In genomic region chr10:660413-660979, GRCh38 we compare ENCODE assay signal across 11 cellular contexts. TPM values are rescaled to one million over a fixed set of nuclear protein-coding genes. Genes with fewer than 3 reads are reported as not detected.
DNase-seq lines count a peak whose midpoint lies in the region; ATAC-seq and TF ChIP-seq lines count a peak whose summit lies in the region.
"Had no signal": no experiment of that assay in that cellular context is flagged by ENCODE, and none has a peak within 500 bp of the region (broad histone marks: within the 10 kb centered on the region; RNA-seq: fewer than 3 reads in every experiment).

No MANE protein-coding gene starts in this region.

- DNase-seq in COLO668 (lab: John Stamatoyannopoulos, UW; ENCODE audit: unreplicated experiment) (peak; percentile 20), Peyer's patch (no peak), left ventricle myocardium superior (no peak), psoas muscle (no peak), nucleus accumbens (lab: John Stamatoyannopoulos, UW) (no peak), DMS153 treated with DMSO at 0.1 percent for 48 hours (lab: John Stamatoyannopoulos, UW; ENCODE audit: unreplicated experiment) (no peak), SKM-1 treated with dmso at 0.1 percent for 144 hours (lab: John Stamatoyannopoulos, UW; ENCODE audit: unreplicated experiment) (no peak)
- DNase-seq in effector memory CD4-positive, alpha-beta T cell: no peak
- DNase-seq: activated B cell treated with CpG ODN at 0.5 μM for 24 hours, NCI-H2227 treated with DMSO at 0.1 percent for 48 hours, SHP77 treated with DMSO at 0.1 percent for 48 hours had no signal

- intact Hi-C loops in left ventricle myocardium superior (cut with micrococcal nuclease): no loop called here
- intact Hi-C loops in psoas muscle (cut with DNase I): no loop called here

- no peak for TF ChIP-seq CTCF in Peyer's patch (IDR thresholded peaks at IDR 0.05)
- no peak for TF ChIP-seq CTCF in psoas muscle (IDR thresholded peaks at IDR 0.05)

- no peak for TF ChIP-seq POLR2A in Peyer's patch (IDR thresholded peaks at IDR 0.05)

- H3K9me3 ChIP-seq in Peyer's patch (no peaks in the 10 kb centered on the region), psoas muscle (no peaks in the 10 kb centered on the region)
- no peaks in the 10 kb centered on the region for H3K9me3 ChIP-seq in effector memory CD4-positive, alpha-beta T cell (ENCODE audit: control insufficient read depth, low read length)

- 28 to 35% (median 31%) methylated on average over 7 of the region's 7 CpGs for WGBS in psoas muscle, 3 donors

- H3K36me3 ChIP-seq in Peyer's patch (no peaks in the 10 kb centered on the region), psoas muscle (ENCODE audit: insufficient read depth in 1 of 2, low read depth in 1 of 2) (no peaks in the 10 kb centered on the region)
- H3K36me3 ChIP-seq in effector memory CD4-positive, alpha-beta T cell (ENCODE audit: control insufficient read depth, insufficient read depth, low read length): no peaks in the 10 kb centered on the region

- H3K4me1 ChIP-seq in Peyer's patch: peaks cover 0 to 34% (median 6%) of the 10 kb centered on the region in 4 donors
- peaks cover 64% of the 10 kb centered on the region for H3K4me1 ChIP-seq in psoas muscle
- H3K4me1 ChIP-seq in effector memory CD4-positive, alpha-beta T cell (ENCODE audit: control insufficient read depth, insufficient read depth, low read length, poor library complexity, severe bottlenecking): no peaks in the 10 kb centered on the region

- ATAC-seq in left ventricle myocardium superior (peak; percentile 80), psoas muscle (peak; percentile 82 to 96 (median 94))

- no peak overlapping the region for H3K4me3 ChIP-seq in Peyer's patch
- H3K4me3 ChIP-seq in psoas muscle: no peak overlapping the region
- H3K4me3 ChIP-seq in effector memory CD4-positive, alpha-beta T cell (ENCODE audit: insufficient read depth, low read depth, low read length, poor library complexity, severe bottlenecking): no peak overlapping the region

- H3K27ac ChIP-seq in Peyer's patch: peak overlapping the region in 3 of 4 donors; percentile 40 to 82 (median 72)
- peak overlapping the region; percentile 66 for H3K27ac ChIP-seq in psoas muscle
- H3K27ac ChIP-seq in effector memory CD4-positive, alpha-beta T cell (ENCODE audit: insufficient read depth, low read length, poor library complexity, severe bottlenecking): no peak overlapping the region

- H3K27me3 ChIP-seq in Peyer's patch (no peaks in the 10 kb centered on the region), psoas muscle (ENCODE audit: insufficient read depth in 3 of 3, low read length in 2 of 3) (no peaks in the 10 kb centered on the region)
- H3K27me3 ChIP-seq in effector memory CD4-positive, alpha-beta T cell (replicated peaks; ENCODE audit: control insufficient read depth, insufficient read depth, low read length, poor library complexity, severe bottlenecking): no peaks in the 10 kb centered on the region

RNA-seq across cellular contexts. Expression of gene DIP2C, which starts 29.0 kb away (rescaled TPM):
- total RNA-seq in Peyer's patch (10 to 100 TPM in 3 of 4 donors, 1 to 10 TPM in 1; 8.4 to 22.7 (median 16.8) TPM), left ventricle myocardium superior (32.6 TPM), psoas muscle (10 to 100 TPM; 25.0 to 32.0 (median 30.4) TPM)
- 10 to 100 TPM in 2 of 3 donors, 1 to 10 TPM in 1; 7.7 to 17.1 (median 10.3) TPM for polyA plus RNA-seq in psoas muscle
